In genomic region chr9:101587644-101588043, GRCh38 we compare ENCODE assay signal across 1 cellular context.
TF ChIP-seq lines count a peak whose summit lies in the region.

No MANE protein-coding gene starts in this region.

TF ChIP-seq in HCT116, 20 proteins besides CTCF, POLR2A, EP300 and RAD21 (continued from another document):
- TF ChIP-seq REST (IDR thresholded peaks at IDR 0.05; ENCODE audit: low read depth) = no peak
- no peak for TF ChIP-seq YY1 (IDR thresholded peaks at IDR 0.05; ENCODE audit: extremely low read depth, insufficient replicate concordance, low read depth, low read length)
TF ChIP-seq in HCT116: peak in this region for 0.
